In genomic region chr11:21485011-21485410, GRCh38 we compare ENCODE assay signal across 29 cellular contexts.
"Had no signal": no experiment of that assay in that cellular context is flagged by ENCODE, and none has a peak within 500 bp of the region (broad histone marks: within the 10 kb centered on the region; RNA-seq: fewer than 3 reads in every experiment).

No MANE protein-coding gene starts in this region.

- H3K36me3 ChIP-seq: brain microvascular endothelial cell had no signal

- FAIRE-seq: astrocyte, bronchial epithelial cell, colon, endometrium, endothelial cell of umbilical vein had no signal

- H3K27me3 ChIP-seq: brain microvascular endothelial cell had no signal

- DNase-seq: activated CD4-positive, alpha-beta memory T cell treated with anti-CD3 and anti-CD28 coated beads for 36 hours; activated CD4-positive, alpha-beta T cell treated with anti-CD3 and anti-CD28 coated beads for 36 hours; activated CD4-positive, alpha-beta T cell treated with anti-CD3 and anti-CD28 coated beads, Interleukin-2, amount 10 ng/mL, durations not matched to agents 24 days and 14 days; activated CD4-positive, CD25-positive, alpha-beta regulatory T cell; activated CD4-positive, CD25-positive, alpha-beta regulatory T cell treated with anti-CD3 and anti-CD28 coated beads, Interleukin-2, amount 50 U/mL, for 72 hours; activated CD8-positive, alpha-beta memory T cell treated with anti-CD3 and anti-CD28 coated beads, Interleukin-2, amount 10 ng/mL, durations not matched to agents 7 days and 5 days; activated CD8-positive, alpha-beta memory T cell treated with anti-CD3 and anti-CD28 coated beads, Interleukin-2, amount 50 U/mL, for 4 hours; activated CD8-positive, alpha-beta T cell treated with anti-CD3 and anti-CD28 coated beads, Interleukin-2, amount 10 ng/mL, durations not matched to agents 7 days and 5 days; activated gamma-delta T cell; activated naive CD4-positive, alpha-beta T cell; activated naive CD4-positive, alpha-beta T cell treated with anti-CD3 and anti-CD28 coated beads, Interleukin-2, amount 10 ng/mL, durations not matched to agents 7 days and 5 days; activated naive CD8-positive, alpha-beta T cell treated with anti-CD3 and anti-CD28 coated beads, Interleukin-2, amount 10 ng/mL, durations not matched to agents 7 days and 5 days; activated T-cell treated with anti-CD3 and anti-CD28 coated beads, Interleukin-2, amount 50 U/mL, for 1 hour; activated T-cell treated with anti-CD3 and anti-CD28 coated beads, Interleukin-2, amount 50 U/mL, for 48 hours; brain microvascular endothelial cell; cortex of kidney; dermis blood vessel endothelial cell; effector CD8-positive, alpha-beta T cell; foreskin fibroblast; head of caudate nucleus; SW 1271; T-cell had no signal

- H3K27ac ChIP-seq: brain microvascular endothelial cell, epithelial cell of prostate had no signal

- ATAC-seq: activated CD4-positive, alpha-beta T cell treated with anti-CD3 and anti-CD28 coated beads for 36 hours; activated CD8-positive, alpha-beta memory T cell treated with anti-CD3 and anti-CD28 coated beads, Interleukin-2, amount 10 ng/mL, durations not matched to agents 7 days and 5 days; activated CD8-positive, alpha-beta T cell treated with anti-CD3 and anti-CD28 coated beads, Interleukin-2, amount 10 ng/mL, durations not matched to agents 7 days and 5 days; activated naive CD4-positive, alpha-beta T cell treated with anti-CD3 and anti-CD28 coated beads, Interleukin-2, amount 50 U/mL, for 72 hours; T-cell had no signal
